Comparison of ENCODE assay signal across 19 cellular contexts in genomic region chr10:116689744-116690143, GRCh38. TPM values are rescaled to one million over a fixed set of nuclear protein-coding genes. Genes with fewer than 3 reads are reported as not detected.
A peak's percentile ranks its signal among the peaks of the same experiment; 100 is the strongest.
DNase-seq lines count a peak whose midpoint lies in the region; ATAC-seq and TF ChIP-seq lines count a peak whose summit lies in the region.
"Had no signal": no experiment of that assay in that cellular context is flagged by ENCODE, and none has a peak within 500 bp of the region (broad histone marks: within the 10 kb centered on the region; RNA-seq: fewer than 3 reads in every experiment).

No MANE protein-coding gene starts in this region.

- peaks cover 19% of the 10 kb centered on the region for H3K27me3 Mint-ChIP-seq in nephron (ENCODE audit: low read depth)

- no peak overlapping the region for H3K4me3 ChIP-seq in left ventricle myocardium inferior
- no peak overlapping the region for H3K4me3 ChIP-seq in heart right ventricle
- H3K4me3 ChIP-seq: A549; BLaER1 treated with 17β-estradiol and CSF1 and Interleukin-3, amounts not matched to agents 10 nM and 100 nM had no signal

- no peaks in the 10 kb centered on the region for H3K9me3 Mint-ChIP-seq in nephron
- H3K9me3 Mint-ChIP-seq: CD4-positive, alpha-beta T cell; CD8-positive, alpha-beta T cell had no signal

- DNase-seq in left ventricle myocardium inferior (no peak), heart right ventricle (no peak), SHP77 (lab: John Stamatoyannopoulos, UW) (no peak)
- DNase-seq in activated effector memory CD4-positive, alpha-beta T cell treated with Interleukin-2 at 50 U/mL for 16 hours = no peak
- DNase-seq: AML-193; Caco-2; Calu3; CD4-positive, alpha-beta T cell; CD8-positive, alpha-beta T cell; DMS79 treated with DMSO at 0.1 percent for 48 hours; GF-D8 had no signal

- peaks cover 63% of the 10 kb centered on the region for H3K4me1 ChIP-seq in left ventricle myocardium inferior
- H3K4me1 ChIP-seq in heart right ventricle = peaks cover 14 to 67% (median 48%) of the 10 kb centered on the region in 9 donors
- H3K4me1 ChIP-seq: A549 had no signal

- H3K4me3 Mint-ChIP-seq in nephron = no peak overlapping the region
- H3K4me3 Mint-ChIP-seq: B cell; CD4-positive, alpha-beta T cell; CD8-positive, alpha-beta T cell had no signal

- no peaks in the 10 kb centered on the region for H3K27me3 ChIP-seq in left ventricle myocardium inferior (ENCODE audit: low read depth)
- H3K27me3 ChIP-seq in heart right ventricle = no peaks in the 10 kb centered on the region
- H3K27me3 ChIP-seq: BLaER1 treated with 17β-estradiol and CSF1 and Interleukin-3, amounts not matched to agents 10 nM and 100 nM had no signal

- 92 to 93% methylated on average over 4 of the region's 4 CpGs for WGBS in heart right ventricle, 2 donors

- H3K4me1 Mint-ChIP-seq in nephron = peaks cover 77% of the 10 kb centered on the region
- H3K4me1 Mint-ChIP-seq: B cell had no signal

- no peak for TF ChIP-seq CTCF in left ventricle myocardium inferior (IDR thresholded peaks at IDR 0.05; ENCODE audit: borderline replicate concordance)
- no peak for TF ChIP-seq CTCF in heart right ventricle (IDR thresholded peaks at IDR 0.05)
- TF ChIP-seq CTCF in nephron (IDR thresholded peaks at IDR 0.05; ENCODE audit: unreplicated experiment in 3 of 3) = no peak

- H3K36me3 ChIP-seq in left ventricle myocardium inferior (no peaks in the 10 kb centered on the region), heart right ventricle (peaks cover 0 to 3% (median 0%) of the 10 kb centered on the region in 9 donors)
- H3K36me3 ChIP-seq: BLaER1 treated with 17β-estradiol and CSF1 and Interleukin-3, amounts not matched to agents 10 nM and 100 nM had no signal

- H3K9me3 ChIP-seq in left ventricle myocardium inferior (replicated peaks) (no peaks in the 10 kb centered on the region), heart right ventricle (no peaks in the 10 kb centered on the region)
- H3K9me3 ChIP-seq: A549; BLaER1 treated with 17β-estradiol and CSF1 and Interleukin-3, amounts not matched to agents 10 nM and 100 nM; Caco-2 had no signal

- H3K36me3 Mint-ChIP-seq in nephron (ENCODE audit: low read depth) = peaks cover 26% of the 10 kb centered on the region
- H3K36me3 Mint-ChIP-seq: CD8-positive, alpha-beta T cell had no signal

- ATAC-seq in heart right ventricle (no peak), HG02970 (IDR thresholded peaks at IDR 0.05; ENCODE audit: low FRiP score, unreplicated experiment) (no peak)
- ATAC-seq: A549; CD8-positive, alpha-beta T cell had no signal

- H3K27ac Mint-ChIP-seq in nephron = peak overlapping the region; percentile 76 to 95 (median 88)
- H3K27ac Mint-ChIP-seq: B cell; CD4-positive, alpha-beta T cell; CD8-positive, alpha-beta T cell had no signal

- intact Hi-C loops in left ventricle myocardium inferior (cut with micrococcal nuclease) (loop anchor here (10.0 kb wide), 1 partner anchor 485 kb away; no protein-coding TSS in a partner anchor), heart right ventricle (cut with DNase I) (loop anchor here in 8 of 10 donors (2.0 to 10.0 kb wide), 7 partner anchors 48 to 485 kb away; partner anchors contain the start of gene HSPA12A (in 7 of the 8))

- H3K27ac ChIP-seq in left ventricle myocardium inferior (replicated peaks) = peak overlapping the region; percentile 68
- peak overlapping the region in 5 of 10 donors; percentile 15 to 64 (median 58) for H3K27ac ChIP-seq in heart right ventricle
- H3K27ac ChIP-seq in cingulate gyrus (ENCODE audit: low read depth, low read length) = peak overlapping the region; percentile 54
- H3K27ac ChIP-seq: 22Rv1; A549; BLaER1 treated with 17β-estradiol and CSF1 and Interleukin-3, amounts not matched to agents 10 nM and 100 nM; C4-2B had no signal

RNA-seq across cellular contexts. Expression of gene HSPA12A, which starts 52.6 kb away (rescaled TPM):
- 15.0 TPM for total RNA-seq in left ventricle myocardium inferior
- 10 to 100 TPM in 6 of 10 donors, 1 to 10 TPM in 4; 9.1 to 18.1 (median 10.7) TPM for total RNA-seq in heart right ventricle
- 1 to 10 TPM; 5.1 to 7.2 TPM for polyA plus RNA-seq in heart right ventricle
